Comparison of ENCODE assay signal across 15 cellular contexts in the genomic region with DNA sequence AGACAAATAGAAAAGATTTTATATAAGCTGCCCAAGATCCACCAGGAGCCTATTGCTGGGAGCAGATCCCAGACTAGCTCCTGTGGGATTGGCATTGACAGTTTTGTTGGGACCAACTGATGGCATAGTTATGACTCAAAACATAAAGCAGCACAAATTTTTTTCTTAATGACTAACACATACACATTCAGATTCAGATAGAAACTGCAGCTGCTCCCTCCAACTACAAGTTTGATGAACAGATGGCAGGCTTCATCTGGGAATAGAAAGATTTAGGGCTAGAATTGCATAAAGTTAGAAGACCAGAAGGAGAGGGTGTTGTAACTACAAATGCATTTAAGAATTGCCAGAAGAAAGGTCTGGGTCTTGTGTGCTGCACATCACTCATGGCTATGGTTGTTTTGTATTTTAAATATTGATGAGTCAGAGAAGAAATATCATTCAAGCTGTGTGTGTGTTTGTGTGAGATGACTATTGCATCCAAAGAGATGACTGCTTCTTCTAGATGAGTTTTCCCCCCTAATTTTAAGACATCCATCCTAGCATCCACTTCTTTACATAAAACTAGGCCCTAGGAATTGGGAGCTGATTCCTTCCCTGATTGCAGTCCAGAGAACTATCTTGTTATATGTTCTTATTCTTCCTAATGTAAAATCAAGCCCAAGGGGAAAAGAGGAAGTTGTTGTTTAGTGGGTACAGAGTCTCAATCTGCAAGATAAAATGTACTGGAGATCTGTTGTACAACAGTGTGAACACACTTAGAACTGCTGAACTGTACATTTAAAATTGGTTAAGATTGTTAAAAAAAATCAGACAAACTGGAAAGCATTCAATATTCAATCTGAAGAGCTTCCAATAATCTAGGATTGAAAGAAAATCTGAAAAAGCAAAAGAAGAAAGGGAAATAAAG.
DNase-seq lines count a peak whose midpoint lies in the region; ATAC-seq lines count a peak whose summit lies in the region.
"Had no signal": no experiment of that assay in that cellular context is flagged by ENCODE, and none has a peak within 500 bp of the region (broad histone marks: within the 10 kb centered on the region; RNA-seq: fewer than 3 reads in every experiment).

No MANE protein-coding gene starts in this region.

- peak; percentile 46 to 71 for DNase-seq in NCI-H524 (lab: John Stamatoyannopoulos, UW)
- DNase-seq in pons (ENCODE audit: low spot score), result peak; percentile 8
- no peak for DNase-seq in SW480 (ENCODE audit: low spot score)
- DNase-seq in activated gamma-delta T cell (lab: John Stamatoyannopoulos, UW), result no peak
- no peak for DNase-seq in T-helper 9 cell
- DNase-seq in NOMO-1 treated with dmso at 0.1 percent for 144 hours (lab: John Stamatoyannopoulos, UW; ENCODE audit: unreplicated experiment), result no peak
- DNase-seq: activated T-cell treated with anti-CD3 and anti-CD28 coated beads, Interleukin-2, amount 50 U/mL, for 4 hours; effector CD8-positive, alpha-beta T cell; NCI-H2081; stomach; SW 1271 had no signal

- peak; percentile 79 for ATAC-seq in GM18868 (IDR thresholded peaks at IDR 0.05; ENCODE audit: unreplicated experiment)
- ATAC-seq in HG02885 (IDR thresholded peaks at IDR 0.05; ENCODE audit: poor library complexity, unreplicated experiment), result peak; percentile 56
- ATAC-seq: activated T-cell treated with anti-CD3 and anti-CD28 coated beads, Interleukin-2, amount 50 U/mL, for 4 hours; natural killer cell treated with Interleukin-12 subunit alpha and Interleukin-12 subunit beta and Interleukin-15 and Interleukin-18, amount 100 ng/mL, for 72 hours; sciatic nerve had no signal

Comparison
In these comparisons a context has a peak if more than half of its experiments do, and no peak if none do; other contexts are left out.
1. DNase-seq: peak in NCI-H524 (2 of 2) and pons (single experiment); none in SW480 (single experiment), activated gamma-delta T cell (single experiment), T-helper 9 cell (single experiment) and NOMO-1 treated with dmso at 0.1 percent for 144 hours (single experiment).